Comparison of ENCODE assay signal across 2 cellular contexts in the genomic region with DNA sequence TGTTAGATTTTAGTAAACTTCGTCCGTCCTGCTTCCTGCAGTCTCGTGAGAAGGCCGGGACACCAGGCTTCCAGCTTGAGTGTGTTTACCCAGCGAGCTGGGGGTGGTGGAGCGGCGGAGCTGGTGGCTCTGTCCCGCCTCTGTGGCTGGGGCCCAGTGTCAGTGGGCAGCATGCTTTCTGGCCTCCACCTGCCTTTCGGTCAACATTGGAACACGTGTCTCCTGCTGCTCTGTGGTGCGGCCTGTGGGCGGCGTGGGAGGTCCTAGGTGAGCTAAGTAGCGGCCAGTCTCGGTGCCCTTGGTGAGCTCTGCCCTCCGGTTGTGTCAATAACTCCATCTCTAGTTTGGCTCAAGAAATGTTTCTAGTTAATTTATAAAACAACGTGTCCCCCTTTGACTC.
TF ChIP-seq lines count a peak whose summit lies in the region.

No MANE protein-coding gene starts in this region.

TF ChIP-seq in GM23338, 12 proteins besides CTCF, POLR2A, EP300 and RAD21 (continued from another document):
- TF ChIP-seq, protein P1, sequence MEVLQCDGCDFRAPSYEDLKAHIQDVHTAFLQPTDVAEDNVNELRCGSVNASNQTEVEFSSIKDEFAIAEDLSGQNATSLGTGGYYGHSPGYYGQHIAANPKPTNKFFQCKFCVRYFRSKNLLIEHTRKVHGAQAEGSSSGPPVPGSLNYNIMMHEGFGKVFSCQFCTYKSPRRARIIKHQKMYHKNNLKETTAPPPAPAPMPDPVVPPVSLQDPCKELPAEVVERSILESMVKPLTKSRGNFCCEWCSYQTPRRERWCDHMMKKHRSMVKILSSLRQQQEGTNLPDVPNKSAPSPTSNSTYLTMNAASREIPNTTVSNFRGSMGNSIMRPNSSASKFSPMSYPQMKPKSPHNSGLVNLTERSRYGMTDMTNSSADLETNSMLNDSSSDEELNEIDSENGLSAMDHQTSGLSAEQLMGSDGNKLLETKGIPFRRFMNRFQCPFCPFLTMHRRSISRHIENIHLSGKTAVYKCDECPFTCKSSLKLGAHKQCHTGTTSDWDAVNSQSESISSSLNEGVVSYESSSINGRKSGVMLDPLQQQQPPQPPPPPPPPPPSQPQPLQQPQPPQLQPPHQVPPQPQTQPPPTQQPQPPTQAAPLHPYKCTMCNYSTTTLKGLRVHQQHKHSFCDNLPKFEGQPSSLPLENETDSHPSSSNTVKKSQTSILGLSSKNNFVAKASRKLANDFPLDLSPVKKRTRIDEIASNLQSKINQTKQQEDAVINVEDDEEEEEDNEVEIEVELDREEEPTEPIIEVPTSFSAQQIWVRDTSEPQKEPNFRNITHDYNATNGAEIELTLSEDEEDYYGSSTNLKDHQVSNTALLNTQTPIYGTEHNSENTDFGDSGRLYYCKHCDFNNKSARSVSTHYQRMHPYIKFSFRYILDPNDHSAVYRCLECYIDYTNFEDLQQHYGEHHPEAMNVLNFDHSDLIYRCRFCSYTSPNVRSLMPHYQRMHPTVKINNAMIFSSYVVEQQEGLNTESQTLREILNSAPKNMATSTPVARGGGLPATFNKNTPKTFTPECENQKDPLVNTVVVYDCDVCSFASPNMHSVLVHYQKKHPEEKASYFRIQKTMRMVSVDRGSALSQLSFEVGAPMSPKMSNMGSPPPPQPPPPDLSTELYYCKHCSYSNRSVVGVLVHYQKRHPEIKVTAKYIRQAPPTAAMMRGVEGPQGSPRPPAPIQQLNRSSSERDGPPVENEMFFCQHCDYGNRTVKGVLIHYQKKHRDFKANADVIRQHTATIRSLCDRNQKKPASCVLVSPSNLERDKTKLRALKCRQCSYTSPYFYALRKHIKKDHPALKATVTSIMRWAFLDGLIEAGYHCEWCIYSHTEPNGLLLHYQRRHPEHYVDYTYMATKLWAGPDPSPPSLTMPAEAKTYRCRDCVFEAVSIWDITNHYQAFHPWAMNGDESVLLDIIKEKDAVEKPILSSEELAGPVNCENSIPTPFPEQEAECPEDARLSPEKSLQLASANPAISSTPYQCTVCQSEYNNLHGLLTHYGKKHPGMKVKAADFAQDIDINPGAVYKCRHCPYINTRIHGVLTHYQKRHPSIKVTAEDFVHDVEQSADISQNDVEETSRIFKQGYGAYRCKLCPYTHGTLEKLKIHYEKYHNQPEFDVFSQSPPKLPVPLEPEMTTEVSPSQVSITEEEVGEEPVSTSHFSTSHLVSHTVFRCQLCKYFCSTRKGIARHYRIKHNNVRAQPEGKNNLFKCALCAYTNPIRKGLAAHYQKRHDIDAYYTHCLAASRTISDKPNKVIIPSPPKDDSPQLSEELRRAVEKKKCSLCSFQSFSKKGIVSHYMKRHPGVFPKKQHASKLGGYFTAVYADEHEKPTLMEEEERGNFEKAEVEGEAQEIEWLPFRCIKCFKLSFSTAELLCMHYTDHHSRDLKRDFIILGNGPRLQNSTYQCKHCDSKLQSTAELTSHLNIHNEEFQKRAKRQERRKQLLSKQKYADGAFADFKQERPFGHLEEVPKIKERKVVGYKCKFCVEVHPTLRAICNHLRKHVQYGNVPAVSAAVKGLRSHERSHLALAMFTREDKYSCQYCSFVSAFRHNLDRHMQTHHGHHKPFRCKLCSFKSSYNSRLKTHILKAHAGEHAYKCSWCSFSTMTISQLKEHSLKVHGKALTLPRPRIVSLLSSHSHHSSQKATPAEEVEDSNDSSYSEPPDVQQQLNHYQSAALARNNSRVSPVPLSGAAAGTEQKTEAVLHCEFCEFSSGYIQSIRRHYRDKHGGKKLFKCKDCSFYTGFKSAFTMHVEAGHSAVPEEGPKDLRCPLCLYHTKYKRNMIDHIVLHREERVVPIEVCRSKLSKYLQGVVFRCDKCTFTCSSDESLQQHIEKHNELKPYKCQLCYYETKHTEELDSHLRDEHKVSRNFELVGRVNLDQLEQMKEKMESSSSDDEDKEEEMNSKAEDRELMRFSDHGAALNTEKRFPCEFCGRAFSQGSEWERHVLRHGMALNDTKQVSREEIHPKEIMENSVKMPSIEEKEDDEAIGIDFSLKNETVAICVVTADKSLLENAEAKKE (CRISPR knock-in tag; IDR thresholded peaks at IDR 0.05) = no peak
- TF ChIP-seq ZNF114 (CRISPR knock-in tag; IDR thresholded peaks at IDR 0.05) = no peak
- no peak for TF ChIP-seq CREB1 (CRISPR knock-in tag; IDR thresholded peaks at IDR 0.05; ENCODE audit: low read depth)
- no peak for TF ChIP-seq STAT1 (IDR thresholded peaks at IDR 0.05; ENCODE audit: unreplicated experiment)
- no peak for TF ChIP-seq EZH2phosphoT487 (IDR thresholded peaks at IDR 0.05; ENCODE audit: unreplicated experiment)
- TF ChIP-seq, protein P2, sequence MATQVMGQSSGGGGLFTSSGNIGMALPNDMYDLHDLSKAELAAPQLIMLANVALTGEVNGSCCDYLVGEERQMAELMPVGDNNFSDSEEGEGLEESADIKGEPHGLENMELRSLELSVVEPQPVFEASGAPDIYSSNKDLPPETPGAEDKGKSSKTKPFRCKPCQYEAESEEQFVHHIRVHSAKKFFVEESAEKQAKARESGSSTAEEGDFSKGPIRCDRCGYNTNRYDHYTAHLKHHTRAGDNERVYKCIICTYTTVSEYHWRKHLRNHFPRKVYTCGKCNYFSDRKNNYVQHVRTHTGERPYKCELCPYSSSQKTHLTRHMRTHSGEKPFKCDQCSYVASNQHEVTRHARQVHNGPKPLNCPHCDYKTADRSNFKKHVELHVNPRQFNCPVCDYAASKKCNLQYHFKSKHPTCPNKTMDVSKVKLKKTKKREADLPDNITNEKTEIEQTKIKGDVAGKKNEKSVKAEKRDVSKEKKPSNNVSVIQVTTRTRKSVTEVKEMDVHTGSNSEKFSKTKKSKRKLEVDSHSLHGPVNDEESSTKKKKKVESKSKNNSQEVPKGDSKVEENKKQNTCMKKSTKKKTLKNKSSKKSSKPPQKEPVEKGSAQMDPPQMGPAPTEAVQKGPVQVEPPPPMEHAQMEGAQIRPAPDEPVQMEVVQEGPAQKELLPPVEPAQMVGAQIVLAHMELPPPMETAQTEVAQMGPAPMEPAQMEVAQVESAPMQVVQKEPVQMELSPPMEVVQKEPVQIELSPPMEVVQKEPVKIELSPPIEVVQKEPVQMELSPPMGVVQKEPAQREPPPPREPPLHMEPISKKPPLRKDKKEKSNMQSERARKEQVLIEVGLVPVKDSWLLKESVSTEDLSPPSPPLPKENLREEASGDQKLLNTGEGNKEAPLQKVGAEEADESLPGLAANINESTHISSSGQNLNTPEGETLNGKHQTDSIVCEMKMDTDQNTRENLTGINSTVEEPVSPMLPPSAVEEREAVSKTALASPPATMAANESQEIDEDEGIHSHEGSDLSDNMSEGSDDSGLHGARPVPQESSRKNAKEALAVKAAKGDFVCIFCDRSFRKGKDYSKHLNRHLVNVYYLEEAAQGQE (IDR thresholded peaks at IDR 0.05; ENCODE audit: unreplicated experiment) = no peak
- TF ChIP-seq, protein P3, sequence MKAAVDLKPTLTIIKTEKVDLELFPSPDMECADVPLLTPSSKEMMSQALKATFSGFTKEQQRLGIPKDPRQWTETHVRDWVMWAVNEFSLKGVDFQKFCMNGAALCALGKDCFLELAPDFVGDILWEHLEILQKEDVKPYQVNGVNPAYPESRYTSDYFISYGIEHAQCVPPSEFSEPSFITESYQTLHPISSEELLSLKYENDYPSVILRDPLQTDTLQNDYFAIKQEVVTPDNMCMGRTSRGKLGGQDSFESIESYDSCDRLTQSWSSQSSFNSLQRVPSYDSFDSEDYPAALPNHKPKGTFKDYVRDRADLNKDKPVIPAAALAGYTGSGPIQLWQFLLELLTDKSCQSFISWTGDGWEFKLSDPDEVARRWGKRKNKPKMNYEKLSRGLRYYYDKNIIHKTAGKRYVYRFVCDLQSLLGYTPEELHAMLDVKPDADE (IDR thresholded peaks at IDR 0.05) = no peak

TF ChIP-seq in GM12878, 131 proteins besides CTCF, POLR2A, EP300 and RAD21 (continued from another document):
- TF ChIP-seq, protein P4, sequence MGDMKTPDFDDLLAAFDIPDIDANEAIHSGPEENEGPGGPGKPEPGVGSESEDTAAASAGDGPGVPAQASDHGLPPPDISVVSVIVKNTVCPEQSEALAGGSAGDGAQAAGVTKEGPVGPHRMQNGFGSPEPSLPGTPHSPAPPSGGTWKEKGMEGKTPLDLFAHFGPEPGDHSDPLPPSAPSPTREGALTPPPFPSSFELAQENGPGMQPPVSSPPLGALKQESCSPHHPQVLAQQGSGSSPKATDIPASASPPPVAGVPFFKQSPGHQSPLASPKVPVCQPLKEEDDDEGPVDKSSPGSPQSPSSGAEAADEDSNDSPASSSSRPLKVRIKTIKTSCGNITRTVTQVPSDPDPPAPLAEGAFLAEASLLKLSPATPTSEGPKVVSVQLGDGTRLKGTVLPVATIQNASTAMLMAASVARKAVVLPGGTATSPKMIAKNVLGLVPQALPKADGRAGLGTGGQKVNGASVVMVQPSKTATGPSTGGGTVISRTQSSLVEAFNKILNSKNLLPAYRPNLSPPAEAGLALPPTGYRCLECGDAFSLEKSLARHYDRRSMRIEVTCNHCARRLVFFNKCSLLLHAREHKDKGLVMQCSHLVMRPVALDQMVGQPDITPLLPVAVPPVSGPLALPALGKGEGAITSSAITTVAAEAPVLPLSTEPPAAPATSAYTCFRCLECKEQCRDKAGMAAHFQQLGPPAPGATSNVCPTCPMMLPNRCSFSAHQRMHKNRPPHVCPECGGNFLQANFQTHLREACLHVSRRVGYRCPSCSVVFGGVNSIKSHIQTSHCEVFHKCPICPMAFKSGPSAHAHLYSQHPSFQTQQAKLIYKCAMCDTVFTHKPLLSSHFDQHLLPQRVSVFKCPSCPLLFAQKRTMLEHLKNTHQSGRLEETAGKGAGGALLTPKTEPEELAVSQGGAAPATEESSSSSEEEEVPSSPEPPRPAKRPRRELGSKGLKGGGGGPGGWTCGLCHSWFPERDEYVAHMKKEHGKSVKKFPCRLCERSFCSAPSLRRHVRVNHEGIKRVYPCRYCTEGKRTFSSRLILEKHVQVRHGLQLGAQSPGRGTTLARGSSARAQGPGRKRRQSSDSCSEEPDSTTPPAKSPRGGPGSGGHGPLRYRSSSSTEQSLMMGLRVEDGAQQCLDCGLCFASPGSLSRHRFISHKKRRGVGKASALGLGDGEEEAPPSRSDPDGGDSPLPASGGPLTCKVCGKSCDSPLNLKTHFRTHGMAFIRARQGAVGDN (IDR thresholded peaks at IDR 0.05) = no peak
- TF ChIP-seq CEBPB (IDR thresholded peaks at IDR 0.05; ENCODE audit: borderline replicate concordance in 1 of 2, low read depth in 2 of 2, low read length in 2 of 2) = no peak
- TF ChIP-seq, protein P5, sequence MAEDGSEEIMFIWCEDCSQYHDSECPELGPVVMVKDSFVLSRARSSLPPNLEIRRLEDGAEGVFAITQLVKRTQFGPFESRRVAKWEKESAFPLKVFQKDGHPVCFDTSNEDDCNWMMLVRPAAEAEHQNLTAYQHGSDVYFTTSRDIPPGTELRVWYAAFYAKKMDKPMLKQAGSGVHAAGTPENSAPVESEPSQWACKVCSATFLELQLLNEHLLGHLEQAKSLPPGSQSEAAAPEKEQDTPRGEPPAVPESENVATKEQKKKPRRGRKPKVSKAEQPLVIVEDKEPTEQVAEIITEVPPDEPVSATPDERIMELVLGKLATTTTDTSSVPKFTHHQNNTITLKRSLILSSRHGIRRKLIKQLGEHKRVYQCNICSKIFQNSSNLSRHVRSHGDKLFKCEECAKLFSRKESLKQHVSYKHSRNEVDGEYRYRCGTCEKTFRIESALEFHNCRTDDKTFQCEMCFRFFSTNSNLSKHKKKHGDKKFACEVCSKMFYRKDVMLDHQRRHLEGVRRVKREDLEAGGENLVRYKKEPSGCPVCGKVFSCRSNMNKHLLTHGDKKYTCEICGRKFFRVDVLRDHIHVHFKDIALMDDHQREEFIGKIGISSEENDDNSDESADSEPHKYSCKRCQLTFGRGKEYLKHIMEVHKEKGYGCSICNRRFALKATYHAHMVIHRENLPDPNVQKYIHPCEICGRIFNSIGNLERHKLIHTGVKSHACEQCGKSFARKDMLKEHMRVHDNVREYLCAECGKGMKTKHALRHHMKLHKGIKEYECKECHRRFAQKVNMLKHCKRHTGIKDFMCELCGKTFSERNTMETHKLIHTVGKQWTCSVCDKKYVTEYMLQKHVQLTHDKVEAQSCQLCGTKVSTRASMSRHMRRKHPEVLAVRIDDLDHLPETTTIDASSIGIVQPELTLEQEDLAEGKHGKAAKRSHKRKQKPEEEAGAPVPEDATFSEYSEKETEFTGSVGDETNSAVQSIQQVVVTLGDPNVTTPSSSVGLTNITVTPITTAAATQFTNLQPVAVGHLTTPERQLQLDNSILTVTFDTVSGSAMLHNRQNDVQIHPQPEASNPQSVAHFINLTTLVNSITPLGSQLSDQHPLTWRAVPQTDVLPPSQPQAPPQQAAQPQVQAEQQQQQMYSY (CRISPR knock-in tag; IDR thresholded peaks at IDR 0.05) = no peak
- TF ChIP-seq MTA3 (IDR thresholded peaks at IDR 0.05; ENCODE audit: borderline replicate concordance, low read length) = no peak
- TF ChIP-seq, protein P6, sequence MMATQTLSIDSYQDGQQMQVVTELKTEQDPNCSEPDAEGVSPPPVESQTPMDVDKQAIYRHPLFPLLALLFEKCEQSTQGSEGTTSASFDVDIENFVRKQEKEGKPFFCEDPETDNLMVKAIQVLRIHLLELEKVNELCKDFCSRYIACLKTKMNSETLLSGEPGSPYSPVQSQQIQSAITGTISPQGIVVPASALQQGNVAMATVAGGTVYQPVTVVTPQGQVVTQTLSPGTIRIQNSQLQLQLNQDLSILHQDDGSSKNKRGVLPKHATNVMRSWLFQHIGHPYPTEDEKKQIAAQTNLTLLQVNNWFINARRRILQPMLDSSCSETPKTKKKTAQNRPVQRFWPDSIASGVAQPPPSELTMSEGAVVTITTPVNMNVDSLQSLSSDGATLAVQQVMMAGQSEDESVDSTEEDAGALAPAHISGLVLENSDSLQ (IDR thresholded peaks at IDR 0.05) = no peak
- no peak for TF ChIP-seq STAT3 (IDR thresholded peaks at IDR 0.05; ENCODE audit: low read depth, low read length)
- no peak for TF ChIP-seq EED (IDR thresholded peaks at IDR 0.05; ENCODE audit: low read depth)
- no peak for TF ChIP-seq MYC (IDR thresholded peaks at IDR 0.05; ENCODE audit: insufficient read depth, insufficient read length, insufficient replicate concordance, low read length, severe bottlenecking)
- no peak for TF ChIP-seq SUZ12 (IDR thresholded peaks at IDR 0.05; ENCODE audit: unreplicated experiment)
- no peak for TF ChIP-seq ASH2L (IDR thresholded peaks at IDR 0.05; ENCODE audit: borderline replicate concordance, low read depth)
- no peak for TF ChIP-seq RAD51 (IDR thresholded peaks at IDR 0.05)
